Comparison of ENCODE assay signal across 22 cellular contexts in the genomic region with DNA sequence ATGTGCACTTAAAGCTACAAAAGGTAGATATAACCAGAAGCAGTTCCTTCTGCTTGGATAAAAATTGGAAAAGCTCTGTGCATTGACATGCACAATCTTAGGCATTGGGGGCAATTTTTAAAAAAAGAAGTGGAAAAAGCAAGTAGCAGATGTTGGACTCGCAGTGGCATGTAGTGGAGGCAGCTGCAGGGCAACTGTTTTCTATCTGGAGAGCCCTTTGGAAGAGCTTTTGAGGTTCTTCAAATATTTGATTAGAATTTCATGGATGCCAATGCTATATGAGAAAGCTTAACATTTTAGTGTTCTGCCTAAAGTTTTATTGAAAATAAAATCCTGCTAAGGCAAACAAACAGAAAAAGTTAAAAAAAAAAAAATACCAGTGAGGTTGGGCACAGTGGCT.
"Had no signal": no experiment of that assay in that cellular context is flagged by ENCODE, and none has a peak within 500 bp of the region (broad histone marks: within the 10 kb centered on the region; RNA-seq: fewer than 3 reads in every experiment).

No MANE protein-coding gene starts in this region.

- H3K4me3 Mint-ChIP-seq: activated CD4-positive, alpha-beta T cell treated with anti-CD3 and anti-CD28 coated beads, Interleukin-2, amount 10 ng/mL, durations not matched to agents 7 days and 5 days; activated CD8-positive, alpha-beta T cell treated with anti-CD3 and anti-CD28 coated beads, Interleukin-2, amount 10 ng/mL, durations not matched to agents 7 days and 5 days; activated naive CD4-positive, alpha-beta T cell treated with anti-CD3 and anti-CD28 coated beads, Interleukin-2, amount 50 U/mL, for 24 hours; natural killer cell treated with Interleukin-12 subunit alpha and Interleukin-12 subunit beta and Interleukin-15 and Interleukin-18, amount 100 ng/mL, for 72 hours; stimulated activated naive B cell treated with anti-CD40 and anti-IgM and Interleukin-4, amounts not matched to agents 10 μg/mL and 1 μg/mL and 100 μg/mL, for 72 hours had no signal

- H3K4me1 ChIP-seq: ascending aorta, foreskin keratinocyte, sigmoid colon, transverse colon had no signal

- H3K27ac ChIP-seq: ascending aorta, brain microvascular endothelial cell, foreskin keratinocyte, sigmoid colon, transverse colon, VCaP had no signal

- H3K27ac Mint-ChIP-seq: activated CD4-positive, alpha-beta T cell treated with anti-CD3 and anti-CD28 coated beads, Interleukin-2, amount 10 ng/mL, durations not matched to agents 7 days and 5 days; activated CD8-positive, alpha-beta T cell treated with anti-CD3 and anti-CD28 coated beads, Interleukin-2, amount 10 ng/mL, durations not matched to agents 7 days and 5 days; activated naive CD4-positive, alpha-beta T cell treated with anti-CD3 and anti-CD28 coated beads, Interleukin-2, amount 50 U/mL, for 24 hours; natural killer cell treated with Interleukin-12 subunit alpha and Interleukin-12 subunit beta and Interleukin-15 and Interleukin-18, amount 100 ng/mL, for 72 hours; progenitor cell of endocrine pancreas; stimulated activated naive B cell treated with anti-CD40 and anti-IgM and Interleukin-4, amounts not matched to agents 10 μg/mL and 1 μg/mL and 100 μg/mL, for 72 hours had no signal

- H3K27me3 ChIP-seq: ascending aorta, brain microvascular endothelial cell, foreskin keratinocyte, sigmoid colon, transverse colon had no signal

- H3K36me3 ChIP-seq: ascending aorta, brain microvascular endothelial cell, sigmoid colon, transverse colon had no signal

- H3K9me3 ChIP-seq: ascending aorta, sigmoid colon, transverse colon had no signal

- H3K4me1 Mint-ChIP-seq: activated CD4-positive, alpha-beta T cell treated with anti-CD3 and anti-CD28 coated beads, Interleukin-2, amount 10 ng/mL, durations not matched to agents 7 days and 5 days; activated naive CD4-positive, alpha-beta T cell treated with anti-CD3 and anti-CD28 coated beads, Interleukin-2, amount 50 U/mL, for 24 hours; stimulated activated naive B cell treated with anti-CD40 and anti-IgM and Interleukin-4, amounts not matched to agents 10 μg/mL and 1 μg/mL and 100 μg/mL, for 72 hours had no signal

- H3K4me3 ChIP-seq: ascending aorta, lung, sigmoid colon, transverse colon had no signal

- DNase-seq: activated CD4-positive, alpha-beta T cell treated with anti-CD3 and anti-CD28 coated beads, Interleukin-2, amount 10 ng/mL, durations not matched to agents 7 days and 5 days; activated CD8-positive, alpha-beta T cell treated with anti-CD3 and anti-CD28 coated beads, Interleukin-2, amount 10 ng/mL, durations not matched to agents 7 days and 5 days; activated gamma-delta T cell treated with Interleukin-2 at 50 U/mL for 16 hours; brain microvascular endothelial cell; caudate nucleus; dermis blood vessel endothelial cell; effector CD8-positive, alpha-beta T cell; erythroblast; foreskin keratinocyte; kidney; retina; sigmoid colon; stimulated activated CD4-positive, alpha-beta T cell treated with anti-CD3 and anti-CD28 coated beads, Interleukin-2, amount 100 ng/mL, for 48 hours; stimulated activated CD8-positive, alpha-beta memory T cell treated with anti-CD3 and anti-CD28 coated beads, Interleukin-4, amount 100 ng/mL, for 48 hours; stimulated activated naive B cell treated with anti-CD40 and anti-IgM and Interleukin-4, amounts not matched to agents 10 μg/mL and 1 μg/mL and 100 μg/mL, for 72 hours; transverse colon had no signal

- H3K27me3 Mint-ChIP-seq: activated CD4-positive, alpha-beta T cell treated with anti-CD3 and anti-CD28 coated beads, Interleukin-2, amount 10 ng/mL, durations not matched to agents 7 days and 5 days; activated naive CD4-positive, alpha-beta T cell treated with anti-CD3 and anti-CD28 coated beads, Interleukin-2, amount 50 U/mL, for 24 hours; natural killer cell treated with Interleukin-12 subunit alpha and Interleukin-12 subunit beta and Interleukin-15 and Interleukin-18, amount 100 ng/mL, for 72 hours; progenitor cell of endocrine pancreas; stimulated activated naive B cell treated with anti-CD40 and anti-IgM and Interleukin-4, amounts not matched to agents 10 μg/mL and 1 μg/mL and 100 μg/mL, for 72 hours had no signal

- H3K36me3 Mint-ChIP-seq: activated naive CD4-positive, alpha-beta T cell treated with anti-CD3 and anti-CD28 coated beads, Interleukin-2, amount 50 U/mL, for 24 hours; stimulated activated naive B cell treated with anti-CD40 and anti-IgM and Interleukin-4, amounts not matched to agents 10 μg/mL and 1 μg/mL and 100 μg/mL, for 72 hours had no signal
